In the genomic region with DNA sequence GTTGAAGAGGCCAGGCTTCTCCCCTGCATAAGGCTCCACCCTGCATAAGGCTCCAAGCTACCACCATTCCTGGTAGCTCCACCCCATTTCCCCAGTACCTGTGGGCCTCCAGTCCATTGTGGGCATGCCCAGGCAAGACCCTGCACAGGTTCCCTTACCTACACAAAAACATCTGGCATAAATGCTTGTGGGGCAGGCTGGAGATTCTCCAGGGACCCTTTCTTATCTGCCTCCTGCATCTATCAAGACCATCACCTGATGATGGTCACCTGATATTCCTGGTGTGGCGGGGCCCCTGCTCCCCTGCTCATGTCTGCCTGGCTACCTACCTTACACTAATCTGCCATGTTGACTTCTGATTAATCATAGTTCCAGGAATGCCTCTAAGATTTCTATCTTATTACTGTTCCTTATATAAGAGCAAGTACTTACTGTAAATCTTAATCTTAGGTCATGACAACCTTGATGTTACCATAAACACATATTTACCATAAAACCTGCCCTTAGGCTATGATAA, we compare ENCODE assay signal across 17 cellular contexts. TPM values are rescaled to one million over a fixed set of nuclear protein-coding genes. Genes with fewer than 3 reads are reported as not detected.
DNase-seq lines count a peak whose midpoint lies in the region; ATAC-seq lines count a peak whose summit lies in the region.
"Had no signal": no experiment of that assay in that cellular context is flagged by ENCODE, and none has a peak within 500 bp of the region (broad histone marks: within the 10 kb centered on the region; RNA-seq: fewer than 3 reads in every experiment).

No MANE protein-coding gene starts in this region.

- peak overlapping the region; percentile 44 for H3K27ac ChIP-seq in CD4-positive, CD25-positive, alpha-beta regulatory T cell (ENCODE audit: insufficient read depth, low read length, poor library complexity, severe bottlenecking)
- peak overlapping the region; percentile 91 for H3K27ac ChIP-seq in HUES6 (ENCODE audit: low read depth, low read length)
- peak overlapping the region; percentile 83 for H3K27ac ChIP-seq in iPS-18a (ENCODE audit: low read length)
- H3K27ac ChIP-seq: colonic mucosa, lower lobe of right lung, thoracic aorta had no signal

- H3K36me3 ChIP-seq in CD4-positive, CD25-positive, alpha-beta regulatory T cell (ENCODE audit: control insufficient read depth, insufficient read depth, low read length), result peaks cover 49% of the 10 kb centered on the region
- H3K36me3 ChIP-seq in HUES6 (ENCODE audit: control insufficient read depth, insufficient read depth, low read length) (peaks cover 3% of the 10 kb centered on the region; the same call in 1 of the 2 replicates), iPS-18a (ENCODE audit: control insufficient read depth, low read depth, low read length) (no peaks in the 10 kb centered on the region)
- H3K36me3 ChIP-seq: colonic mucosa, lower lobe of right lung, thoracic aorta had no signal

- CTCF ChIA-PET in activated CD4-positive, alpha-beta memory T cell treated with anti-CD3 and anti-CD28 coated beads, Interleukin-2, amount 10 ng/mL, durations not matched to agents 7 days and 5 days (lab: Charles Lee), result interaction anchor here (0.6 to 1.1 kb wide), 2 partner anchors 9 to 118 kb away, joined by 3 read pairs; no protein-coding TSS in a partner anchor

- ATAC-seq in CD4-positive, CD25-positive, alpha-beta regulatory T cell (ENCODE audit: low read depth in 2 of 2), result peak; percentile 62 to 63
- ATAC-seq in GM21825 (IDR thresholded peaks at IDR 0.05; ENCODE audit: unreplicated experiment), result no peak

- POLR2A ChIA-PET in activated CD4-positive, alpha-beta memory T cell treated with anti-CD3 and anti-CD28 coated beads, Interleukin-2, amount 10 ng/mL, durations not matched to agents 7 days and 5 days (lab: Charles Lee), result interaction anchor here (1.1 kb wide), 1 partner anchor 22 kb away, joined by 5 read pairs; no protein-coding TSS in a partner anchor

- H3K27ac Mint-ChIP-seq in CD4-positive, CD25-positive, alpha-beta regulatory T cell, result peak overlapping the region; percentile 62 to 98 (median 86)
- H3K27ac Mint-ChIP-seq in activated CD4-positive, alpha-beta memory T cell treated with anti-CD3 and anti-CD28 coated beads, Interleukin-2, amount 10 ng/mL, durations not matched to agents 7 days and 5 days, result peak overlapping the region; percentile 47

- H3K4me3 ChIP-seq in CD4-positive, CD25-positive, alpha-beta regulatory T cell (ENCODE audit: low read depth, low read length), result peak overlapping the region; percentile 20
- H3K4me3 ChIP-seq in HUES6 (ENCODE audit: low read depth, low read length), result 0 out of 2 replicates have a peak overlapping the region, but pooled peaks have one; percentile 4
- H3K4me3 ChIP-seq in iPS-18a (ENCODE audit: low read length), result no peak overlapping the region
- H3K4me3 ChIP-seq: colonic mucosa, lower lobe of right lung, thoracic aorta had no signal

- peaks cover 0 to 4% (median 0%) of the 10 kb centered on the region in 7 donors for H3K9me3 Mint-ChIP-seq in CD4-positive, CD25-positive, alpha-beta regulatory T cell
- peaks cover 24% of the 10 kb centered on the region for H3K9me3 Mint-ChIP-seq in activated CD4-positive, alpha-beta memory T cell treated with anti-CD3 and anti-CD28 coated beads, Interleukin-2, amount 10 ng/mL, durations not matched to agents 7 days and 5 days

- no peaks in the 10 kb centered on the region for H3K27me3 ChIP-seq in CD4-positive, CD25-positive, alpha-beta regulatory T cell (ENCODE audit: control insufficient read depth, insufficient read depth, low read length)
- H3K27me3 ChIP-seq in HUES6 (ENCODE audit: control insufficient read depth, insufficient read depth, low read length), result no peaks in the 10 kb centered on the region
- H3K27me3 ChIP-seq in iPS-18a (ENCODE audit: control insufficient read depth, insufficient read depth, low read length), result no peaks in the 10 kb centered on the region
- H3K27me3 ChIP-seq: colonic mucosa had no signal

- H3K4me1 Mint-ChIP-seq in CD4-positive, CD25-positive, alpha-beta regulatory T cell, result peaks cover 54 to 93% (median 73%) of the 10 kb centered on the region in 4 donors
- H3K4me1 Mint-ChIP-seq in activated CD4-positive, alpha-beta memory T cell treated with anti-CD3 and anti-CD28 coated beads, Interleukin-2, amount 10 ng/mL, durations not matched to agents 7 days and 5 days, result peaks cover 69% of the 10 kb centered on the region

- H3K4me3 Mint-ChIP-seq in CD4-positive, CD25-positive, alpha-beta regulatory T cell, result peak overlapping the region; percentile 18 to 84 (median 69)
- no peak overlapping the region for H3K4me3 Mint-ChIP-seq in activated CD4-positive, alpha-beta memory T cell treated with anti-CD3 and anti-CD28 coated beads, Interleukin-2, amount 10 ng/mL, durations not matched to agents 7 days and 5 days

- peaks cover 57% of the 10 kb centered on the region for H3K36me3 Mint-ChIP-seq in CD4-positive, CD25-positive, alpha-beta regulatory T cell
- H3K36me3 Mint-ChIP-seq in activated CD4-positive, alpha-beta memory T cell treated with anti-CD3 and anti-CD28 coated beads, Interleukin-2, amount 10 ng/mL, durations not matched to agents 7 days and 5 days (ENCODE audit: low read depth), result peaks cover 97% of the 10 kb centered on the region

- peaks cover 7 to 11% of the 10 kb centered on the region in 2 experiments for H3K9me3 ChIP-seq in CD4-positive, CD25-positive, alpha-beta regulatory T cell (ENCODE audit: control insufficient read depth in 2 of 2, low read length in 2 of 2)
- H3K9me3 ChIP-seq in HUES6 (ENCODE audit: control insufficient read depth, insufficient read depth, low read depth, low read length) (peaks cover 66% of the 10 kb centered on the region), iPS-18a (ENCODE audit: control insufficient read depth, low read depth, low read length) (peaks cover 32% of the 10 kb centered on the region)
- H3K9me3 ChIP-seq: colonic mucosa, thoracic aorta had no signal

- no peaks in the 10 kb centered on the region for H3K27me3 Mint-ChIP-seq in CD4-positive, CD25-positive, alpha-beta regulatory T cell
- no peaks in the 10 kb centered on the region for H3K27me3 Mint-ChIP-seq in activated CD4-positive, alpha-beta memory T cell treated with anti-CD3 and anti-CD28 coated beads, Interleukin-2, amount 10 ng/mL, durations not matched to agents 7 days and 5 days
- H3K27me3 Mint-ChIP-seq: progenitor cell of endocrine pancreas had no signal

- peak in 1 of 3 donors; percentile 84 for DNase-seq in CD4-positive, CD25-positive, alpha-beta regulatory T cell
- DNase-seq in activated CD4-positive, alpha-beta memory T cell treated with anti-CD3 and anti-CD28 coated beads, Interleukin-2, amount 10 ng/mL, durations not matched to agents 7 days and 5 days, result no peak
- DNase-seq in GM03348 (ENCODE audit: low spot score) (no peak), COR-L47 (lab: John Stamatoyannopoulos, UW) (no peak), SW 1271 (lab: John Stamatoyannopoulos, UW) (no peak)
- DNase-seq: activated gamma-delta T cell; colonic mucosa; lower lobe of right lung; NCI-H1092 treated with DMSO at 0.1 percent for 48 hours; stimulated activated CD4-positive, alpha-beta T cell treated with anti-CD3 and anti-CD28 coated beads, Interleukin-4, amount 100 ng/mL, for 1 hour; T-helper 9 cell had no signal

- peaks cover 89% of the 10 kb centered on the region for H3K4me1 ChIP-seq in CD4-positive, CD25-positive, alpha-beta regulatory T cell (ENCODE audit: control insufficient read depth, insufficient read depth, low read length, poor library complexity, severe bottlenecking)
- H3K4me1 ChIP-seq in HUES6 (ENCODE audit: control insufficient read depth, insufficient read depth, low read length), result peaks cover 9% of the 10 kb centered on the region; the same call in 1 of the 2 replicates
- peaks cover 36% of the 10 kb centered on the region for H3K4me1 ChIP-seq in iPS-18a (ENCODE audit: control insufficient read depth, low read depth, low read length)
- H3K4me1 ChIP-seq: colonic mucosa had no signal

- H3K9ac ChIP-seq in HUES6 (ENCODE audit: low read length), result peak overlapping the region; percentile 53
- no peak overlapping the region for H3K9ac ChIP-seq in iPS-18a (ENCODE audit: low read length)

RNA-seq across cellular contexts. Expression of a gene that starts 41.0 kb away (rescaled TPM):
- 188 TPM for total RNA-seq in CD4-positive, CD25-positive, alpha-beta regulatory T cell
- 100 to 1,000 TPM in 1 of 4 donors, 10 to 100 TPM in 3; 71.6 to 105 (median 87.2) TPM for polyA plus RNA-seq in CD4-positive, CD25-positive, alpha-beta regulatory T cell
- total RNA-seq in activated CD4-positive, alpha-beta memory T cell treated with anti-CD3 and anti-CD28 coated beads, Interleukin-2, amount 10 ng/mL, durations not matched to agents 7 days and 5 days, result 100 to 1,000 TPM; 102 to 104 TPM
- total RNA-seq: glomerular endothelial cell had no signal
